ENCODE assay signal across 21 cellular contexts in the genomic region with DNA sequence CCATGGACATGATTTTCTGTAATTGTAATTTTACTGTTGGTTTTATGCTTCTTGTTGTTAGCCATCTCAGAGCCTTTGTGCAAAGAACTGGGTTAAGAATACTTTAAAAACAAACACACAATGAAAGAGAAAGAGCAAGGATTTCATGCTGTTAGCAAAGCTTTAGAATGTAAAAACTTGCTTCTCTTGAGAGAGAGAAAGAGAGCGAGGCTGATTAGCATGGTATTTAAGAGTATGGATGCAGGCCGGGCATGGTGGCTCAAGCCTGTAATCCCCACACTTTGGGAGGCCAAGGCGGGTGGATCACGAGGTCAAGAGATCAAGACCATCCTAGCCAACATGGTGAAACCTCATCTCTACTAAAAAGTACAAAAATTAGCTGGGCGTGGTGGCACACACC.
DNase-seq lines count a peak whose midpoint lies in the region; ATAC-seq, FAIRE-seq and TF ChIP-seq lines count a peak whose summit lies in the region.
"Had no signal": no experiment of that assay in that cellular context is flagged by ENCODE, and none has a peak within 500 bp of the region (broad histone marks: within the 10 kb centered on the region; RNA-seq: fewer than 3 reads in every experiment).

No MANE protein-coding gene starts in this region.

- H3K56ac ChIP-seq in H9 (ENCODE audit: insufficient read length, low read depth, low read length) (no peak overlapping the region), H1 (replicated peaks; ENCODE audit: insufficient read length, low read depth, low read length) (no peak overlapping the region)

- no peaks in the 10 kb centered on the region; a peak in 1 of 5 replicates for H3K9me3 Mint-ChIP-seq in H9
- H3K9me3 Mint-ChIP-seq: CD8-positive, alpha-beta T cell had no signal

- no peak overlapping the region for H2AFZ ChIP-seq in H9 (ENCODE audit: low read length)
- H2AFZ ChIP-seq in H1 (ENCODE audit: low read length) = no peak overlapping the region
- H2AFZ ChIP-seq: GM23248 had no signal

- no peak for TF ChIP-seq CTCF in H9 (conservative IDR thresholded peaks at IDR 0.05)
- no peak for TF ChIP-seq CTCF in H1 (IDR thresholded peaks at IDR 0.05; ENCODE audit: control extremely low read depth in 1 of 3, insufficient read depth in 1 of 3, low read depth in 1 of 3, low read length in 3 of 3)

- H3K4me1 ChIP-seq in H9 (ENCODE audit: insufficient read depth, low read length) (peaks cover 3% of the 10 kb centered on the region; the same call in 1 of the 2 replicates), NT2/D1 (ENCODE audit: insufficient read depth, insufficient read length) (peaks cover 4% of the 10 kb centered on the region), H1 (replicated peaks in 1 of 4; ENCODE audit: control insufficient read depth in 3 of 4, insufficient read depth in 4 of 4, low read length in 3 of 4) (peaks cover 0 to 12% (median 8%) of the 10 kb centered on the region in 4 experiments; a peak in 6 of 7 replicates)

- CTCF ChIA-PET in H1 (lab: Charles Lee; ENCODE audit: partially characterized antibody) = no interaction called here

- H3K9me3 ChIP-seq in H9 (ENCODE audit: control insufficient read depth, low read depth, low read length) (no peaks in the 10 kb centered on the region), NT2/D1 (ENCODE audit: insufficient read depth, low read length) (0 out of 2 replicates have a peak, but pooled peaks cover 6% of the 10 kb centered on the region), H1 (ENCODE audit: insufficient read depth in 2 of 2, low read depth in 1 of 2, low read length in 1 of 2) (no peaks in the 10 kb centered on the region; a peak in 2 of 4 replicates)

- H3K36me3 ChIP-seq in NT2/D1 (ENCODE audit: insufficient read depth, insufficient read length, low read length) (peaks cover 3% of the 10 kb centered on the region), H1 (ENCODE audit: control insufficient read depth in 2 of 4, insufficient read depth in 4 of 4, low read length in 3 of 4) (no peaks in the 10 kb centered on the region; a peak in 1 of 8 replicates)

- POLR2A ChIA-PET in H1 (lab: Charles Lee; ENCODE audit: partially characterized antibody) = no interaction called here

- H3K79me2 ChIP-seq in H9 (ENCODE audit: insufficient read depth, low read length) = no peaks in the 10 kb centered on the region; the same call in 1 of the 2 replicates
- peaks cover 0 to 53% of the 10 kb centered on the region in 2 experiments; a peak in 3 of 4 replicates for H3K79me2 ChIP-seq in H1 (ENCODE audit: control insufficient read depth in 1 of 2, insufficient read depth in 2 of 2, low read length in 2 of 2)

- H3K79me1 ChIP-seq in H9 (ENCODE audit: insufficient read depth, low read depth, low read length, poor library complexity, severe bottlenecking) (peaks cover 2% of the 10 kb centered on the region), H1 (ENCODE audit: low read depth, low read length) (peaks cover 12% of the 10 kb centered on the region)

- H4K8ac ChIP-seq in H9 (replicated peaks; ENCODE audit: insufficient read length, low read depth, low read length) = no peak overlapping the region
- H4K8ac ChIP-seq in H1 (ENCODE audit: extremely low read depth, insufficient read depth, low read length) = no peak overlapping the region

- H4K20me1 ChIP-seq in H9 (ENCODE audit: control insufficient read depth, insufficient read depth, insufficient read length) (no peaks in the 10 kb centered on the region), H1 (replicated peaks in 1 of 2; ENCODE audit: control insufficient read depth in 1 of 2, insufficient read depth in 2 of 2, low read length in 2 of 2) (peaks cover 2 to 14% of the 10 kb centered on the region in 2 experiments)

- H3K27ac ChIP-seq in H9 (ENCODE audit: insufficient read length, low read depth, low read length) (no peak overlapping the region), H1 (ENCODE audit: low read depth, low read length) (no peak overlapping the region), caudate nucleus (ENCODE audit: low read depth, low read length) (no peak overlapping the region)
- H3K27ac ChIP-seq: BLaER1 treated with 17β-estradiol and CSF1 and Interleukin-3, amounts not matched to agents 10 nM and 100 nM; GM23248 had no signal

- H3K4me2 ChIP-seq in H9 (ENCODE audit: insufficient read depth, insufficient read length, low read length) (no peak overlapping the region), H1 (ENCODE audit: insufficient read depth in 1 of 2, low read depth in 2 of 2, low read length in 2 of 2) (no peak overlapping the region)
- H3K4me2 ChIP-seq: BLaER1 treated with 17β-estradiol and CSF1 and Interleukin-3, amounts not matched to agents 10 nM and 100 nM had no signal

- peaks cover 11 to 21% (median 14%) of the 10 kb centered on the region in 3 experiments for H3K36me3 Mint-ChIP-seq in H9 (ENCODE audit: insufficient read depth in 1 of 3, low read depth in 3 of 3)

- no peak overlapping the region for H2BK120ac ChIP-seq in H9 (ENCODE audit: low read depth, low read length, poor library complexity, severe bottlenecking)
- no peak overlapping the region for H2BK120ac ChIP-seq in H1 (replicated peaks; ENCODE audit: low read depth, low read length)

- FAIRE-seq in H1 (lab: Jason Lieb, UNC) = no peak
- FAIRE-seq: G401.6, GM12891, GM19239, HTR-8/SVneo had no signal

- no peak overlapping the region for H3K4ac ChIP-seq in H9 (ENCODE audit: low read depth, low read length)
- no peak overlapping the region for H3K4ac ChIP-seq in H1 (replicated peaks; ENCODE audit: insufficient read length, low read depth, low read length)

- H3K23me2 ChIP-seq in H9 (ENCODE audit: insufficient read length, low read depth, low read length, poor library complexity, severe bottlenecking) = no peaks in the 10 kb centered on the region
- H3K23me2 ChIP-seq in H1 (ENCODE audit: low read depth, low read length) = peaks cover 3% of the 10 kb centered on the region; the same call in 1 of the 2 replicates

- no peak overlapping the region for H3K4me3 Mint-ChIP-seq in H9
- H3K4me3 Mint-ChIP-seq: B cell; CD8-positive, alpha-beta T cell had no signal

- H3K4me1 Mint-ChIP-seq in H9 = peaks cover 40 to 49% of the 10 kb centered on the region in 2 experiments

- H4K91ac ChIP-seq in H9 (ENCODE audit: insufficient read length, low read depth, low read length) = no peak overlapping the region
- H4K91ac ChIP-seq in H1 (replicated peaks; ENCODE audit: insufficient read length, low read length) = no peak overlapping the region

- H2BK12ac ChIP-seq in H9 (ENCODE audit: insufficient read length, low read depth, low read length) = no peak overlapping the region
- no peak overlapping the region for H2BK12ac ChIP-seq in H1 (ENCODE audit: low read depth, low read length)

- H3K27ac Mint-ChIP-seq in H9 = peak overlapping the region; percentile 70 to 88 (median 87); a peak in 5 of 7 replicates
- H3K27ac Mint-ChIP-seq: B cell; CD8-positive, alpha-beta T cell had no signal

- H3K18ac ChIP-seq in H9 (ENCODE audit: insufficient read length, low read depth, low read length) (no peak overlapping the region), H1 (ENCODE audit: extremely low read depth, low read length) (no peak overlapping the region)

- H3K27me3 ChIP-seq in H9 (ENCODE audit: insufficient read depth, low read length) (no peaks in the 10 kb centered on the region), NT2/D1 (ENCODE audit: insufficient read depth, insufficient read length) (no peaks in the 10 kb centered on the region), H1 (replicated peaks in 1 of 4; ENCODE audit: control insufficient read depth in 3 of 4, extremely low read depth in 1 of 4, insufficient read depth in 3 of 4, low read length in 3 of 4) (no peaks in the 10 kb centered on the region)

- H2BK20ac ChIP-seq in H9 (ENCODE audit: low read depth, low read length, poor library complexity, severe bottlenecking) (no peak overlapping the region), H1 (ENCODE audit: low read length) (no peak overlapping the region)

- TF ChIP-seq EP300 in H1 (IDR thresholded peaks at IDR 0.05; ENCODE audit: borderline replicate concordance in 1 of 2, low read depth in 2 of 2, low read length in 2 of 2) = no peak

- H3K27me3 Mint-ChIP-seq in H9 (ENCODE audit: low read depth) = peaks cover 1% of the 10 kb centered on the region; the same call in 1 of the 2 replicates
- H3K27me3 Mint-ChIP-seq: B cell had no signal

- H3K14ac ChIP-seq in H9 (ENCODE audit: insufficient read depth, low read length) = no peak overlapping the region
- H3K14ac ChIP-seq in H1 (ENCODE audit: insufficient read length) = no peak overlapping the region

- no peak overlapping the region for H3K9ac ChIP-seq in H9 (ENCODE audit: extremely low read depth, insufficient read length, low read length)
- H3K9ac ChIP-seq in NT2/D1 (ENCODE audit: insufficient read length, low read depth) = no peak overlapping the region
- no peak overlapping the region for H3K9ac ChIP-seq in H1 (replicated peaks in 1 of 4; ENCODE audit: extremely low read depth in 1 of 4, low read depth in 3 of 4, low read length in 3 of 4)
- H3K9ac ChIP-seq: BLaER1 treated with 17β-estradiol and CSF1 and Interleukin-3, amounts not matched to agents 10 nM and 100 nM; GM23248 had no signal

- H2BK5ac ChIP-seq in H9 (ENCODE audit: insufficient read length, low read length) (no peak overlapping the region), H1 (ENCODE audit: low read depth, low read length) (no peak overlapping the region)

- H2AK5ac ChIP-seq in H9 (ENCODE audit: insufficient read length, low read length) = no peak overlapping the region
- H2AK5ac ChIP-seq in H1 (ENCODE audit: low read depth, low read length) = no peak overlapping the region

- DNase-seq in H9 (no peak), NT2/D1 (ENCODE audit: low read depth, low spot score) (peak; percentile 36), H1 (ENCODE audit: low read depth in 1 of 2, low spot score in 2 of 2) (no peak), mucosa of gallbladder (ENCODE audit: low spot score) (no peak), caudate nucleus (lab: John Stamatoyannopoulos, UW) (no peak)
- DNase-seq: Calu3; CD8-positive, alpha-beta T cell; DMS 273 treated with DMSO at 0.1 percent for 48 hours; DMS53; DND-41; EL; GM23248; H7; KG1 had no signal

- no peak overlapping the region for H3T11ph ChIP-seq in H9 (ENCODE audit: low read length)

- no peak overlapping the region for H2BK15ac ChIP-seq in H9 (ENCODE audit: low read depth, low read length)
- no peak overlapping the region for H2BK15ac ChIP-seq in H1 (ENCODE audit: low read length)

- H3K4me3 ChIP-seq in NT2/D1 (ENCODE audit: insufficient read length, low read depth) (no peak overlapping the region), H1 (ENCODE audit: extremely low read depth in 1 of 4, insufficient read depth in 2 of 4, low read depth in 3 of 4, low read length in 4 of 4) (no peak overlapping the region)
- H3K4me3 ChIP-seq: BLaER1 treated with 17β-estradiol and CSF1 and Interleukin-3, amounts not matched to agents 10 nM and 100 nM; GM23248 had no signal

- WGBS in H9 (ENCODE audit: extremely low coverage, insufficient read length, low lambda C conversion rate) = no CpG with 5 or more reads among the region's 5 CpGs
- WGBS in H1 (ENCODE audit: extremely low coverage in 1 of 2, insufficient coverage in 1 of 2, insufficient read length in 1 of 2, insufficient replicate concordance in 2 of 2, low coverage in 1 of 2, low lambda C conversion rate in 2 of 2, missing lambda C conversion rate in 1 of 2), 2 experiments = 47% methylated on average over 5 of the region's 5 CpGs; no CpG with 5 or more reads in 1 of the 2 experiments

- ATAC-seq in HG03159 (IDR thresholded peaks at IDR 0.05; ENCODE audit: unreplicated experiment) = no peak
- ATAC-seq: CD8-positive, alpha-beta T cell had no signal

- H3K23ac ChIP-seq in H9 (ENCODE audit: insufficient read length, low read depth, low read length) (no peak overlapping the region), H1 (ENCODE audit: insufficient read length) (no peak overlapping the region)

- no peak for TF ChIP-seq RAD21 in H1 (IDR thresholded peaks at IDR 0.05 in 1 of 2, conservative IDR thresholded peaks at IDR 0.05 in 1 of 2; ENCODE audit: low read depth in 2 of 2, low read length in 2 of 2)

- TF ChIP-seq POLR2A in H1 (IDR thresholded peaks at IDR 0.05; ENCODE audit: control extremely low read depth in 1 of 2, low read depth in 2 of 2, low read length in 2 of 2) = no peak

- no peak overlapping the region for H4K5ac ChIP-seq in H9 (ENCODE audit: insufficient read length, low read depth, low read length)
- H4K5ac ChIP-seq in H1 (ENCODE audit: insufficient read length, low read depth, low read length) = no peak overlapping the region
